Comparison of ENCODE assay signal across 28 cellular contexts in the genomic region with DNA sequence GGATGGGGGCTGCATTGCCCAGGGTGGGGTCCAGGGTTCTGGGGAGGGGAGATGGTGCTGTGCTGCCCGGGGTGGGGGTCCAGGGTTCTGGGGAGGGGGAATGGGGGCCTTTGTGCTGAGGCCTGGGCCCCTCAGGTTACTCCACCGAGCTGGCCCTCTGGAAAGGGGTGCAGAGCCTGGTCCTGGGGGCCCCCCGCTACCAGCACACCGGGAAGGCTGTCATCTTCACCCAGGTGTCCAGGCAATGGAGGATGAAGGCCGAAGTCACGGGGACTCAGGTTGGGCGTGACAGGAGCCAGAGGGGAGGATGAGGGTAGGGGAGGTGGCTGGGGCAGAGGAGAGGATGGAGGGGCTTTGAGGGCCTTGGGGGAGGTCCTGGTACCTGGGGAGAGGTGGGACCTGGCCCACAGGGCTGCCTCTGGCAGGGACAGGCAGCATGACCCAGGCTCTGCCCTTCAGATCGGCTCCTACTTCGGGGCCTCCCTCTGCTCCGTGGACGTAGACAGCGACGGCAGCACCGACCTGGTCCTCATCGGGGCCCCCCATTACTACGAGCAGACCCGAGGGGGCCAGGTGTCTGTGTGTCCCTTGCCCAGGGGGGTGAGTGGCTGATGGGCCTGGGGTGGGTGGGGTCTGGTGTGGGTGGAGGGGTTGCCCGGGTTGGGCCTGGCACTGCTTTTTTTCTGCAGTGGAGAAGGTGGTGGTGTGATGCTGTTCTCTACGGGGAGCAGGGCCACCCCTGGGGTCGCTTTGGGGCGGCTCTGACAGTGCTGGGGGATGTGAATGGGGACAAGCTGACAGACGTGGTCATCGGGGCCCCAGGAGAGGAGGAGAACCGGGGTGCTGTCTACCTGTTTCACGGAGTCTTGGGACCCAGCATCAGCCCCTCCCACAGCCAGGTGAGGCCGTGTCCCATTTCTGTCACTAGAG. TPM values are rescaled to one million over a fixed set of nuclear protein-coding genes. Genes with fewer than 3 reads are reported as not detected.
DNase-seq lines count a peak whose midpoint lies in the region; ATAC-seq lines count a peak whose summit lies in the region.
"Had no signal": no experiment of that assay in that cellular context is flagged by ENCODE, and none has a peak within 500 bp of the region (broad histone marks: within the 10 kb centered on the region; RNA-seq: fewer than 3 reads in every experiment).

No MANE protein-coding gene starts in this region.

- H2AK5ac ChIP-seq in neuronal stem cell (ENCODE audit: low read depth, low read length), result peak overlapping the region; percentile 51

- H3K36me3 Mint-ChIP-seq in dendritic cell treated with granulocyte-macrophage colony-stimulating factor and Interleukin-4, amounts not matched to agents 40 ng/mL and 50 ng/mL, for 4 days (ENCODE audit: low read depth), result peaks cover 100% of the 10 kb centered on the region
- H3K36me3 Mint-ChIP-seq in T-helper 2 cell treated with Interferon-gamma antibody and Interleukin-4, amounts not matched to agents 5 μg/mL and 100 μg/mL, for 36 hours (ENCODE audit: low read depth), result peaks cover 5% of the 10 kb centered on the region
- H3K36me3 Mint-ChIP-seq: CD8-positive, alpha-beta T cell had no signal

- no peak overlapping the region for H3K4me3 Mint-ChIP-seq in dendritic cell treated with granulocyte-macrophage colony-stimulating factor and Interleukin-4, amounts not matched to agents 40 ng/mL and 50 ng/mL, for 4 days
- H3K4me3 Mint-ChIP-seq in T-helper 2 cell treated with Interferon-gamma antibody and Interleukin-4, amounts not matched to agents 5 μg/mL and 100 μg/mL, for 36 hours, result no peak overlapping the region
- H3K4me3 Mint-ChIP-seq: B cell; CD8-positive, alpha-beta T cell had no signal

- H3K9me3 ChIP-seq in neuronal stem cell (replicated peaks in 1 of 2; ENCODE audit: control insufficient read depth in 2 of 2, insufficient read depth in 1 of 2, low read depth in 1 of 2, low read length in 2 of 2) (peaks cover 0 to 1% of the 10 kb centered on the region in 2 donors), MG63 (no peaks in the 10 kb centered on the region)

- no peak overlapping the region for H2BK12ac ChIP-seq in neuronal stem cell (ENCODE audit: low read length)

- peak overlapping the region; percentile 13 for H3K23ac ChIP-seq in neuronal stem cell (ENCODE audit: low read depth, low read length, poor library complexity)

- H2BK5ac ChIP-seq in neuronal stem cell (ENCODE audit: low read length), result no peak overlapping the region

- no peak for ATAC-seq in activated CD4-positive, CD25-positive, alpha-beta regulatory T cell treated with anti-CD3 and anti-CD28 coated beads, Interleukin-2, amount 50 U/mL, for 24 hours
- no peak for ATAC-seq in HG03469 (IDR thresholded peaks at IDR 0.05; ENCODE audit: unreplicated experiment)
- ATAC-seq: CD8-positive, alpha-beta T cell; HCT116; PC-3 had no signal

- intact Hi-C loops in dendritic cell treated with granulocyte-macrophage colony-stimulating factor and Interleukin-4, amounts not matched to agents 40 ng/mL and 50 ng/mL, for 4 days (cut with micrococcal nuclease), result no loop called here

- H3K9me3 Mint-ChIP-seq in dendritic cell treated with granulocyte-macrophage colony-stimulating factor and Interleukin-4, amounts not matched to agents 40 ng/mL and 50 ng/mL, for 4 days, result no peaks in the 10 kb centered on the region
- no peaks in the 10 kb centered on the region for H3K9me3 Mint-ChIP-seq in T-helper 2 cell treated with Interferon-gamma antibody and Interleukin-4, amounts not matched to agents 5 μg/mL and 100 μg/mL, for 36 hours
- H3K9me3 Mint-ChIP-seq: CD8-positive, alpha-beta T cell had no signal

- H2AFZ ChIP-seq in neuronal stem cell (ENCODE audit: low read length), result no peak overlapping the region

- no peaks in the 10 kb centered on the region for H3K79me1 ChIP-seq in neuronal stem cell (ENCODE audit: low read depth, low read length)

- no peaks in the 10 kb centered on the region for H3K27me3 Mint-ChIP-seq in dendritic cell treated with granulocyte-macrophage colony-stimulating factor and Interleukin-4, amounts not matched to agents 40 ng/mL and 50 ng/mL, for 4 days
- no peaks in the 10 kb centered on the region for H3K27me3 Mint-ChIP-seq in T-helper 2 cell treated with Interferon-gamma antibody and Interleukin-4, amounts not matched to agents 5 μg/mL and 100 μg/mL, for 36 hours (ENCODE audit: low read depth)
- H3K27me3 Mint-ChIP-seq: B cell had no signal

- H2BK120ac ChIP-seq in neuronal stem cell (ENCODE audit: low read depth, low read length), result no peak overlapping the region

- no peaks in the 10 kb centered on the region for H3K36me3 ChIP-seq in H7 (replicated peaks; ENCODE audit: control insufficient read depth, insufficient read depth, low read length)
- no peaks in the 10 kb centered on the region for H3K36me3 ChIP-seq in neuronal stem cell (replicated peaks in 1 of 2; ENCODE audit: control insufficient read depth in 2 of 2, insufficient read depth in 2 of 2, low read length in 2 of 2)
- no peaks in the 10 kb centered on the region for H3K36me3 ChIP-seq in MG63

- no peak overlapping the region for H3K4ac ChIP-seq in neuronal stem cell (ENCODE audit: low read length)

- WGBS in neuronal stem cell (ENCODE audit: extremely low coverage in 2 of 2, insufficient read length in 2 of 2, insufficient replicate concordance in 1 of 2), 2 donors, result no CpG with 5 or more reads among the region's 26 CpGs

- no peak overlapping the region for H3K27ac ChIP-seq in neuronal stem cell (replicated peaks; ENCODE audit: low read length)
- H3K27ac ChIP-seq: 22Rv1, C4-2B had no signal

- H3K27ac Mint-ChIP-seq in dendritic cell treated with granulocyte-macrophage colony-stimulating factor and Interleukin-4, amounts not matched to agents 40 ng/mL and 50 ng/mL, for 4 days, result peak overlapping the region; percentile 9
- H3K27ac Mint-ChIP-seq in T-helper 2 cell treated with Interferon-gamma antibody and Interleukin-4, amounts not matched to agents 5 μg/mL and 100 μg/mL, for 36 hours, result no peak overlapping the region
- H3K27ac Mint-ChIP-seq: B cell; CD8-positive, alpha-beta T cell had no signal

- H3K4me1 Mint-ChIP-seq in dendritic cell treated with granulocyte-macrophage colony-stimulating factor and Interleukin-4, amounts not matched to agents 40 ng/mL and 50 ng/mL, for 4 days (ENCODE audit: low read depth), result peaks cover 92% of the 10 kb centered on the region
- H3K4me1 Mint-ChIP-seq in T-helper 2 cell treated with Interferon-gamma antibody and Interleukin-4, amounts not matched to agents 5 μg/mL and 100 μg/mL, for 36 hours (ENCODE audit: low read depth), result peaks cover 23% of the 10 kb centered on the region

- no peak overlapping the region for H4K91ac ChIP-seq in neuronal stem cell (ENCODE audit: low read depth, low read length, poor library complexity)

- no peak overlapping the region for H3K14ac ChIP-seq in neuronal stem cell (ENCODE audit: low read length)

- H3K18ac ChIP-seq in neuronal stem cell (ENCODE audit: low read length), result peak overlapping the region; percentile 35

- H3K9ac ChIP-seq in neuronal stem cell (ENCODE audit: low read depth, low read length, poor library complexity), result no peak overlapping the region

- no peaks in the 10 kb centered on the region for H3K27me3 ChIP-seq in H7 (ENCODE audit: control insufficient read depth, insufficient read depth, low read length)
- peaks cover 0 to 5% (median 0%) of the 10 kb centered on the region in 3 experiments for H3K27me3 ChIP-seq in neuronal stem cell (ENCODE audit: control insufficient read depth in 3 of 3, insufficient read depth in 3 of 3, low read depth in 1 of 3, low read length in 3 of 3)
- H3K27me3 ChIP-seq in MG63, result no peaks in the 10 kb centered on the region

- H3K4me3 ChIP-seq in H7 (ENCODE audit: insufficient read depth, low read depth, low read length) (no peak overlapping the region), neuronal stem cell (ENCODE audit: low read length in 2 of 2) (no peak overlapping the region), MG63 (no peak overlapping the region)

- no peaks in the 10 kb centered on the region for H3K4me1 ChIP-seq in neuronal stem cell (ENCODE audit: control insufficient read depth in 2 of 2, insufficient read depth in 1 of 2, low read depth in 1 of 2, low read length in 2 of 2)

- DNase-seq in activated CD4-positive, CD25-positive, alpha-beta regulatory T cell treated with anti-CD3 and anti-CD28 coated beads, Interleukin-2, amount 50 U/mL, for 72 hours, result peak; percentile 21
- peak; percentile 36 for DNase-seq in H7
- no peak for DNase-seq in neuronal stem cell (ENCODE audit: low spot score)
- no peak for DNase-seq in T-helper 2 cell treated with Interferon-gamma antibody and Interleukin-4, amounts not matched to agents 5 μg/mL and 100 μg/mL, for 36 hours (ENCODE audit: low spot score)
- DNase-seq in MG63, result no peak
- DNase-seq: CD8-positive, alpha-beta T cell; DMS 273 treated with DMSO at 0.1 percent for 48 hours; DMS79 treated with DMSO at 0.1 percent for 48 hours; GF-D8; KBM-7; NCI-H2029; NCI-H446; NCI-H524 treated with DMSO at 0.1 percent for 48 hours; NCI-H774; PC-3; RPMI8226; SHP77 treated with DMSO at 0.1 percent for 48 hours had no signal

- no peak overlapping the region for H3K4me2 ChIP-seq in neuronal stem cell (ENCODE audit: insufficient read depth, low read length, poor library complexity, severe bottlenecking)

- no peak overlapping the region for H2BK15ac ChIP-seq in neuronal stem cell (ENCODE audit: low read length)

- no peak overlapping the region for H4K8ac ChIP-seq in neuronal stem cell (ENCODE audit: low read depth, low read length)

RNA-seq across cellular contexts. Expression of a gene that starts 7.8 kb away (rescaled TPM):
- total RNA-seq in H7 (2014; rRNA removed; shearing (Covaris generic)), result 0.26 and 0.80 TPM in 2 replicates
- not detected for polyA plus RNA-seq in neuronal stem cell (2013, experiment 1 of 2)
- polyA plus RNA-seq in neuronal stem cell (2013, experiment 2 of 2), result not detected
- total RNA-seq in MG63 (2014; rRNA removed; shearing (Covaris generic); ENCODE audit: low replicate concordance), result 0.46 TPM in 1 of 2 replicates, not detected in the other
- total RNA-seq: H1, LHCN-M2, PC-3 had no signal

RNA-seq across cellular contexts. Expression of a gene that starts 30.4 kb away (rescaled TPM):
- total RNA-seq in H7 (2014; rRNA removed; shearing (Covaris generic)), result not detected in 2 replicates
- not detected for polyA plus RNA-seq in neuronal stem cell (2013, experiment 1 of 2)
- not detected for polyA plus RNA-seq in neuronal stem cell (2013, experiment 2 of 2)
- not detected in 2 replicates for total RNA-seq in MG63 (2014; rRNA removed; shearing (Covaris generic); ENCODE audit: low replicate concordance)
- total RNA-seq: B cell, H1, HT1080, LHCN-M2, MCF 10A, PC-3 had no signal

Comparison
In these comparisons a context has a peak if more than half of its experiments do, and no peak if none do; other contexts are left out.
1. DNase-seq: peak in activated CD4-positive, CD25-positive, alpha-beta regulatory T cell treated with anti-CD3 and anti-CD28 coated beads, Interleukin-2, amount 50 U/mL, for 72 hours (single experiment) and H7 (single experiment); none in neuronal stem cell (single experiment), T-helper 2 cell treated with Interferon-gamma antibody and Interleukin-4, amounts not matched to agents 5 μg/mL and 100 μg/mL, for 36 hours (single experiment) and MG63 (single experiment).